Comparison of ENCODE assay signal across 8 cellular contexts in the genomic region with DNA sequence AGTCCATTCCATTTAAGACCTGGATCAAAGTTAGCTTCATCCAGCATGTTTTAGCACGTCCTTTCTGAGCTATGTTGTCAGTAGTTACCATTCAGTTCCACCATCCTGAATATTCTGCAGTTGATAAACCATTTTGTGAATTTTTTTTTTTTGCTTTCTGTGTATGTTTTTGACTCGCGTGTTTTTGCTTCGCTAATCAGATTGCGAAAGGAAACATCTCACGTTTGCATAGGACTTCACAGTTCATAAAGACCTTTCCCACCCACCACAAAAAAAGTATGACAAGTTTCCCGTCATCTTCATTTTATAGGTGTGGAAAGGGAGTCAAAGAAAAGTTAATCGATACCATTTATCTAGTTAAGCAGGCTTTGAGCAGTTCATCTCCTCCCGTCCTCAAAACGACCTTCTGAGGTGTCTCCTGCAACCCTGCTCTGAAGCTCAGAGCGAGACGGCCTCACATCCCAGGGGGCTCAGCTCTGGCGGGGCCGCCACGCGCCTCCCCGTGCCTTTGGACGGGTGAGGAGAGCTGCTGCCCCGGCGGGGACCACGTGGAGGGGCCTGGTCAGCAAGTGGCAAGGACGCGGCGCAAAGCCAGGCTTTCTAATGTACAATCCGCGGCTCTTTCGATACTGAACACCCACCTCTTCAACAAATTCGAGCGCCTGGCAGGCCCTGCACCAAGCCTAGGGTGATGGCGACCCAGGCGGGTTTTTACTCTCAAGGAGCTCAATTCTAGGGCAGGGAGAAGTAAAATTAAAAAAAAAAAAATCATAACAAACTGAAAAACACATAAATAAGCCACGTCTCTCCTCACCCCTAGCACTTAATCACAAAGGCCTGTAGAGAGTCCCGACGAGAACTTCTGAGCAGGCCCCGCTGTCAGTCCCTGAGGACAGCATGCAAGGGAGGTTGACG. TPM values are rescaled to one million over a fixed set of nuclear protein-coding genes. Genes with fewer than 3 reads are reported as not detected.
DNase-seq lines count a peak whose midpoint lies in the region; ATAC-seq and TF ChIP-seq lines count a peak whose summit lies in the region.

No MANE protein-coding gene starts in this region.

- peaks cover 7% of the 10 kb centered on the region for H3K9me3 Mint-ChIP-seq in activated CD8-positive, alpha-beta T cell treated with anti-CD3 and anti-CD28 coated beads, Interleukin-2, amount 10 ng/mL, durations not matched to agents 7 days and 5 days (ENCODE audit: insufficient read depth)
- H3K9me3 Mint-ChIP-seq in nephron = peaks cover 5% of the 10 kb centered on the region

- peaks cover 23% of the 10 kb centered on the region for H3K4me1 Mint-ChIP-seq in activated CD8-positive, alpha-beta T cell treated with anti-CD3 and anti-CD28 coated beads, Interleukin-2, amount 10 ng/mL, durations not matched to agents 7 days and 5 days (ENCODE audit: low read depth)
- H3K4me1 Mint-ChIP-seq in nephron = peaks cover 30% of the 10 kb centered on the region

- H3K4me3 ChIP-seq in esophagus squamous epithelium = peak overlapping the region; percentile 75 to 89 (median 81)

- H3K4me3 Mint-ChIP-seq in activated CD8-positive, alpha-beta T cell treated with anti-CD3 and anti-CD28 coated beads, Interleukin-2, amount 10 ng/mL, durations not matched to agents 7 days and 5 days = peak overlapping the region; percentile 99
- peak overlapping the region; percentile 93 to 99 (median 94) for H3K4me3 Mint-ChIP-seq in nephron

- peak overlapping the region; percentile 89 for H3K27ac Mint-ChIP-seq in activated CD8-positive, alpha-beta T cell treated with anti-CD3 and anti-CD28 coated beads, Interleukin-2, amount 10 ng/mL, durations not matched to agents 7 days and 5 days
- peak overlapping the region; percentile 92 to 99 (median 98) for H3K27ac Mint-ChIP-seq in nephron

- TF ChIP-seq CTCF in esophagus squamous epithelium (IDR thresholded peaks at IDR 0.05) (no peak), nephron (IDR thresholded peaks at IDR 0.05; ENCODE audit: unreplicated experiment in 3 of 3) (no peak)

- peak; percentile 53 for DNase-seq in EL
- no peak for DNase-seq in activated CD8-positive, alpha-beta T cell treated with anti-CD3 and anti-CD28 coated beads, Interleukin-2, amount 10 ng/mL, durations not matched to agents 7 days and 5 days
- DNase-seq in esophagus squamous epithelium (lab: John Stamatoyannopoulos, UW) = no peak
- no peak for DNase-seq in NCI-H345 (lab: John Stamatoyannopoulos, UW)

- H3K27me3 Mint-ChIP-seq in activated CD8-positive, alpha-beta T cell treated with anti-CD3 and anti-CD28 coated beads, Interleukin-2, amount 10 ng/mL, durations not matched to agents 7 days and 5 days (ENCODE audit: low read depth) = peaks cover 9% of the 10 kb centered on the region
- H3K27me3 Mint-ChIP-seq in nephron (ENCODE audit: low read depth) = no peaks in the 10 kb centered on the region

- H3K36me3 ChIP-seq in esophagus squamous epithelium = no peaks in the 10 kb centered on the region

- intact Hi-C loops in esophagus squamous epithelium (cut with DNase I) = loop anchor here (10.0 kb wide), 1 partner anchor 140 kb away; a partner anchor contains a TSS

- no peaks in the 10 kb centered on the region for H3K9me3 ChIP-seq in esophagus squamous epithelium

- TF ChIP-seq POLR2A in esophagus squamous epithelium (IDR thresholded peaks at IDR 0.05) = no peak

- CTCF ChIA-PET in activated CD8-positive, alpha-beta T cell treated with anti-CD3 and anti-CD28 coated beads, Interleukin-2, amount 10 ng/mL, durations not matched to agents 7 days and 5 days (lab: Charles Lee) = interaction anchor here (0.6 to 1.1 kb wide), 4 partner anchors 13 to 1662 kb away, joined by 3 to 4 read pairs (median 3); no protein-coding TSS in a partner anchor

- peaks cover 6% of the 10 kb centered on the region for H3K36me3 Mint-ChIP-seq in activated CD8-positive, alpha-beta T cell treated with anti-CD3 and anti-CD28 coated beads, Interleukin-2, amount 10 ng/mL, durations not matched to agents 7 days and 5 days (ENCODE audit: low read depth)
- H3K36me3 Mint-ChIP-seq in nephron (ENCODE audit: low read depth) = peaks cover 6% of the 10 kb centered on the region

- 31 to 56% methylated on average over 23 to 27 of the region's 36 CpGs for WGBS in esophagus squamous epithelium, 2 donors

- POLR2A ChIA-PET in activated CD8-positive, alpha-beta T cell treated with anti-CD3 and anti-CD28 coated beads, Interleukin-2, amount 10 ng/mL, durations not matched to agents 7 days and 5 days (lab: Charles Lee) = interaction anchor here (0.6 to 1.4 kb wide), 6 partner anchors 28 to 794 kb away, joined by 3 to 4 read pairs (median 3); no protein-coding TSS in a partner anchor

- peak overlapping the region; percentile 89 to 95 (median 92) for H3K27ac ChIP-seq in esophagus squamous epithelium

- H3K4me1 ChIP-seq in esophagus squamous epithelium = peaks cover 4 to 52% (median 24%) of the 10 kb centered on the region in 3 donors

- no peaks in the 10 kb centered on the region for H3K27me3 ChIP-seq in esophagus squamous epithelium

- ATAC-seq in HG02973 (IDR thresholded peaks at IDR 0.05; ENCODE audit: unreplicated experiment) = peak; percentile 17
- ATAC-seq in activated CD8-positive, alpha-beta T cell treated with anti-CD3 and anti-CD28 coated beads, Interleukin-2, amount 10 ng/mL, durations not matched to agents 7 days and 5 days = peak; percentile 20
- ATAC-seq in HG02588 (IDR thresholded peaks at IDR 0.05; ENCODE audit: unreplicated experiment) = no peak
- no peak for ATAC-seq in HG03378 (IDR thresholded peaks at IDR 0.05; ENCODE audit: unreplicated experiment)

RNA-seq across cellular contexts. Expression of a gene that starts 1.0 kb away (rescaled TPM):
- total RNA-seq in activated CD8-positive, alpha-beta T cell treated with anti-CD3 and anti-CD28 coated beads, Interleukin-2, amount 10 ng/mL, durations not matched to agents 7 days and 5 days = 10 to 100 TPM; 25.8 to 26.7 TPM
- 10 to 100 TPM in 2 of 4 donors, 1 to 10 TPM in 2; 5.1 to 12.0 (median 8.6) TPM for total RNA-seq in esophagus squamous epithelium

RNA-seq across cellular contexts. Expression of a gene that starts 32.2 kb away (rescaled TPM):
- total RNA-seq in activated CD8-positive, alpha-beta T cell treated with anti-CD3 and anti-CD28 coated beads, Interleukin-2, amount 10 ng/mL, durations not matched to agents 7 days and 5 days = 1 to 10 TPM; 3.8 to 5.0 TPM
- 1 to 10 TPM; 2.7 to 9.5 (median 4.2) TPM for total RNA-seq in esophagus squamous epithelium

Comparison
In these comparisons a context has a peak if more than half of its experiments do, and no peak if none do; other contexts are left out.
1. ATAC-seq: peak in HG02973 (single experiment) and activated CD8-positive, alpha-beta T cell treated with anti-CD3 and anti-CD28 coated beads, Interleukin-2, amount 10 ng/mL, durations not matched to agents 7 days and 5 days (single experiment); none in HG02588 (single experiment) and HG03378 (single experiment).